Comparison of ENCODE assay signal across 21 cellular contexts in genomic region chr6:10399451-10399850, GRCh38. TPM values are rescaled to one million over a fixed set of nuclear protein-coding genes. Genes with fewer than 3 reads are reported as not detected.
DNase-seq lines count a peak whose midpoint lies in the region; ATAC-seq and TF ChIP-seq lines count a peak whose summit lies in the region.
"Had no signal": no experiment of that assay in that cellular context is flagged by ENCODE, and none has a peak within 500 bp of the region (broad histone marks: within the 10 kb centered on the region; RNA-seq: fewer than 3 reads in every experiment).

No MANE protein-coding gene starts in this region.

- H2BK12ac ChIP-seq in trophoblast cell (ENCODE audit: low read length) = peak overlapping the region; percentile 36

- H2AK5ac ChIP-seq in trophoblast cell (ENCODE audit: low read length) = no peak overlapping the region

- H3K4me2 ChIP-seq in trophoblast cell (ENCODE audit: low read length) = no peak overlapping the region
- H3K4me2 ChIP-seq: BLaER1 treated with 17β-estradiol and CSF1 and Interleukin-3, amounts not matched to agents 10 nM and 100 nM had no signal

- peaks cover 18% of the 10 kb centered on the region for H3K79me1 ChIP-seq in trophoblast cell (ENCODE audit: low read length)

- H3K9me3 Mint-ChIP-seq in Calu3 (ENCODE audit: low read depth, unreplicated experiment) = no peaks in the 10 kb centered on the region

- H3K9ac ChIP-seq in trophoblast cell (ENCODE audit: low read length) = no peak overlapping the region
- H3K9ac ChIP-seq: BLaER1 treated with 17β-estradiol and CSF1 and Interleukin-3, amounts not matched to agents 10 nM and 100 nM had no signal

- H3K27ac Mint-ChIP-seq in Calu3 (ENCODE audit: unreplicated experiment) = peak overlapping the region; percentile 58
- H3K27ac Mint-ChIP-seq: CD8-positive, alpha-beta memory T cell had no signal

- H3K18ac ChIP-seq in trophoblast cell (ENCODE audit: low read length) = peak overlapping the region; percentile 46

- H2AFZ ChIP-seq in trophoblast cell (ENCODE audit: insufficient read depth, low read length, poor library complexity) = no peak overlapping the region

- TF ChIP-seq CTCF in Calu3 (IDR thresholded peaks at IDR 0.05; ENCODE audit: unreplicated experiment) = no peak
- no peak for TF ChIP-seq CTCF in foreskin keratinocyte (conservative IDR thresholded peaks at IDR 0.05)

- in situ Hi-C loops in SK-MEL-5 (cut with HindIII; ENCODE audit: low pct_unique_long_range_greater_than_20kb, low sequenced_read_pairs) = no loop called here

- H3K27ac ChIP-seq in foreskin keratinocyte (peak overlapping the region; percentile 94), trophoblast cell (ENCODE audit: low read depth, low read length) (peak overlapping the region; percentile 56)
- H3K27ac ChIP-seq: BLaER1 treated with 17β-estradiol and CSF1 and Interleukin-3, amounts not matched to agents 10 nM and 100 nM had no signal

- BruUV-seq in Calu3 (replicated peaks; lab: Mats Ljungman, UMichigan) = no TSS peak

- no peaks in the 10 kb centered on the region for H3K9me3 ChIP-seq in trophoblast cell (ENCODE audit: insufficient read depth, low read depth, low read length)

- H3K4me1 Mint-ChIP-seq in Calu3 (ENCODE audit: low read depth, unreplicated experiment) = peaks cover 20% of the 10 kb centered on the region

- no peak overlapping the region for H3K4me3 ChIP-seq in trophoblast cell (ENCODE audit: low read depth, low read length)
- H3K4me3 ChIP-seq: BLaER1 treated with 17β-estradiol and CSF1 and Interleukin-3, amounts not matched to agents 10 nM and 100 nM; GM12878 had no signal

- no peak overlapping the region for H4K12ac ChIP-seq in trophoblast cell (ENCODE audit: low read depth, low read length)

- no CpG with 5 or more reads among the region's 2 CpGs for WGBS in trophoblast cell (ENCODE audit: extremely low coverage, insufficient coverage, insufficient read length)

- H3K4me1 ChIP-seq in foreskin keratinocyte (peaks cover 52% of the 10 kb centered on the region), trophoblast cell (ENCODE audit: control insufficient read depth in 1 of 2, insufficient read depth in 2 of 2, low read length in 2 of 2) (peaks cover 13 to 25% of the 10 kb centered on the region in 2 experiments)

- peak overlapping the region; percentile 35 for H4K8ac ChIP-seq in trophoblast cell (ENCODE audit: low read depth, low read length)

- H3K36me3 ChIP-seq in trophoblast cell (ENCODE audit: control insufficient read depth in 1 of 2, insufficient read depth in 2 of 2, low read length in 2 of 2) = peaks cover 14 to 36% of the 10 kb centered on the region in 2 experiments

- no peak overlapping the region for H2BK120ac ChIP-seq in trophoblast cell (ENCODE audit: insufficient read depth, low read length, poor library complexity)

- H3K14ac ChIP-seq in trophoblast cell (ENCODE audit: low read length) = no peak overlapping the region

- H3K23ac ChIP-seq in trophoblast cell (ENCODE audit: low read length) = no peak overlapping the region

- intact Hi-C loops in Calu3 (cut with micrococcal nuclease; ENCODE audit: unreplicated experiment) = no loop called here

- CTCF ChIA-PET in Calu3 (lab: Charles Lee) = no interaction called here

- peaks cover 78% of the 10 kb centered on the region for H3K36me3 Mint-ChIP-seq in Calu3 (ENCODE audit: insufficient read depth, unreplicated experiment)

- H3K27me3 ChIP-seq in foreskin keratinocyte (no peaks in the 10 kb centered on the region), trophoblast cell (ENCODE audit: insufficient read depth, low read length) (no peaks in the 10 kb centered on the region)

- H3K79me2 ChIP-seq in trophoblast cell (ENCODE audit: control insufficient read depth, insufficient read depth, low read length, poor library complexity) = peaks cover under 1% of the 10 kb centered on the region

- ATAC-seq in foreskin keratinocyte (no peak), GM21423 (IDR thresholded peaks at IDR 0.05; ENCODE audit: unreplicated experiment) (no peak), HG03469 (IDR thresholded peaks at IDR 0.05; ENCODE audit: unreplicated experiment) (no peak), GM18861 (IDR thresholded peaks at IDR 0.05; ENCODE audit: unreplicated experiment) (no peak)
- ATAC-seq: GM12878 had no signal

- peak overlapping the region; percentile 67 for H3K4ac ChIP-seq in trophoblast cell (ENCODE audit: low read depth, low read length)

- DNase-seq in Calu3 (no peak), SK-MEL-5 (ENCODE audit: low read depth, low spot score) (peak; percentile 26), foreskin keratinocyte (peak in 1 of 2 donors; percentile 18), trophoblast cell (no peak), RPMI8226 (no peak)
- DNase-seq: CD8-positive, alpha-beta memory T cell; DMS79 treated with DMSO at 0.1 percent for 48 hours; GDM1; GOT3; IMR-90; Kasumi-1; NCI-H1105 treated with DMSO at 0.1 percent for 48 hours; NCI-H187 treated with DMSO at 0.1 percent for 48 hours; NCI-H446; NCI-H69; OCI-M1 had no signal

- peak overlapping the region; percentile 51 for H4K91ac ChIP-seq in trophoblast cell (ENCODE audit: low read depth, low read length)

- H3K4me3 Mint-ChIP-seq in Calu3 (ENCODE audit: low read depth, unreplicated experiment) = no peak overlapping the region
- H3K4me3 Mint-ChIP-seq: CD8-positive, alpha-beta memory T cell had no signal

- peak overlapping the region; percentile 61 for H2BK5ac ChIP-seq in trophoblast cell (ENCODE audit: low read depth, low read length, poor library complexity)

- H3K27me3 Mint-ChIP-seq in Calu3 (ENCODE audit: unreplicated experiment) = no peaks in the 10 kb centered on the region

RNA-seq across cellular contexts. Expression of gene TFAP2A, which starts 15.4 kb away (rescaled TPM):
- total RNA-seq in Calu3 (2022) (74.7 and 77.0 TPM in 2 replicates), foreskin keratinocyte (35.2 and 37.0 TPM in 2 replicates)
- 24.6 and 38.4 TPM in 2 replicates for total RNA-seq in SK-MEL-5 (2014; rRNA removed; shearing (Covaris generic))
- 104 and 135 TPM in 2 replicates for polyA plus RNA-seq in SK-MEL-5 (2015; cell fraction: cytosol; rRNA removed)
- 188 and 226 TPM in 2 replicates for polyA plus RNA-seq in SK-MEL-5 (2015; cell fraction: nucleus; rRNA removed)
- 26.0 and 30.9 TPM in 2 replicates for polyA plus RNA-seq in foreskin keratinocyte
- polyA plus RNA-seq in trophoblast cell (2013) = 329 and 338 TPM in 2 replicates
- total RNA-seq: CD8-positive, alpha-beta memory T cell had no signal
- polyA plus RNA-seq: CD8-positive, alpha-beta memory T cell had no signal
